In genomic region chr5:33372721-33373120, GRCh38 we compare ENCODE assay signal across 21 cellular contexts.
"Had no signal": no experiment of that assay in that cellular context is flagged by ENCODE, and none has a peak within 500 bp of the region (broad histone marks: within the 10 kb centered on the region; RNA-seq: fewer than 3 reads in every experiment).

No MANE protein-coding gene starts in this region.

- H3K27me3 ChIP-seq: esophagus squamous epithelium, gastrocnemius medialis, neutrophil, right lobe of liver, stomach, thyroid gland had no signal

- H3K9ac ChIP-seq: parathyroid adenoma had no signal

- H3K79me2 ChIP-seq: parathyroid adenoma had no signal

- H3K36me3 ChIP-seq: esophagus squamous epithelium, gastrocnemius medialis, neutrophil, right lobe of liver, stomach, thyroid gland had no signal

- H3K27ac ChIP-seq: esophagus squamous epithelium, gastrocnemius medialis, neutrophil, parathyroid adenoma, right lobe of liver, stomach, thyroid gland had no signal

- H3K4me2 ChIP-seq: smooth muscle cell had no signal

- ATAC-seq: effector memory CD8-positive, alpha-beta T cell; gastrocnemius medialis; left lobe of liver; natural killer cell; right lobe of liver; stimulated activated effector memory CD8-positive, alpha-beta T cell treated with anti-CD3 and anti-CD28 coated beads, Interleukin-12 subunit alpha, Interleukin-12 subunit beta, amount 100 ng/mL, for 72 hours had no signal

- H3K4me3 ChIP-seq: esophagus squamous epithelium, gastrocnemius medialis, lung, right lobe of liver, smooth muscle cell, stomach, thyroid gland had no signal

- H3K4me1 ChIP-seq: esophagus squamous epithelium, gastrocnemius medialis, parathyroid adenoma, right lobe of liver, thyroid gland had no signal

- H3K9me3 ChIP-seq: esophagus squamous epithelium, gastrocnemius medialis, neutrophil, right lobe of liver, stomach, thyroid gland had no signal

- DNase-seq: cortex of kidney; effector memory CD8-positive, alpha-beta T cell; erythroblast; esophagus squamous epithelium; gastrocnemius medialis; head of caudate nucleus; kidney; natural killer cell; right lobe of liver; stimulated activated CD4-positive, alpha-beta T cell treated with anti-CD3 and anti-CD28 coated beads, Interleukin-12 subunit alpha, Interleukin-12 subunit beta, amount 100 ng/mL, for 4 hours; stimulated activated CD4-positive, alpha-beta T cell treated with anti-CD3 and anti-CD28 coated beads, Interleukin-1b, Interleukin-23, amount 100 ng/mL, for 48 hours; stimulated activated CD4-positive, alpha-beta T cell treated with anti-CD3 and anti-CD28 coated beads, Interleukin-4, amount 100 ng/mL, for 24 hours; stimulated activated naive CD4-positive, alpha-beta T cell treated with Interleukin-2 at 50 U/mL for 16 hours; stomach; thyroid gland had no signal

- H2AFZ ChIP-seq: parathyroid adenoma had no signal
